Comparison of ENCODE assay signal across 8 cellular contexts in the genomic region with DNA sequence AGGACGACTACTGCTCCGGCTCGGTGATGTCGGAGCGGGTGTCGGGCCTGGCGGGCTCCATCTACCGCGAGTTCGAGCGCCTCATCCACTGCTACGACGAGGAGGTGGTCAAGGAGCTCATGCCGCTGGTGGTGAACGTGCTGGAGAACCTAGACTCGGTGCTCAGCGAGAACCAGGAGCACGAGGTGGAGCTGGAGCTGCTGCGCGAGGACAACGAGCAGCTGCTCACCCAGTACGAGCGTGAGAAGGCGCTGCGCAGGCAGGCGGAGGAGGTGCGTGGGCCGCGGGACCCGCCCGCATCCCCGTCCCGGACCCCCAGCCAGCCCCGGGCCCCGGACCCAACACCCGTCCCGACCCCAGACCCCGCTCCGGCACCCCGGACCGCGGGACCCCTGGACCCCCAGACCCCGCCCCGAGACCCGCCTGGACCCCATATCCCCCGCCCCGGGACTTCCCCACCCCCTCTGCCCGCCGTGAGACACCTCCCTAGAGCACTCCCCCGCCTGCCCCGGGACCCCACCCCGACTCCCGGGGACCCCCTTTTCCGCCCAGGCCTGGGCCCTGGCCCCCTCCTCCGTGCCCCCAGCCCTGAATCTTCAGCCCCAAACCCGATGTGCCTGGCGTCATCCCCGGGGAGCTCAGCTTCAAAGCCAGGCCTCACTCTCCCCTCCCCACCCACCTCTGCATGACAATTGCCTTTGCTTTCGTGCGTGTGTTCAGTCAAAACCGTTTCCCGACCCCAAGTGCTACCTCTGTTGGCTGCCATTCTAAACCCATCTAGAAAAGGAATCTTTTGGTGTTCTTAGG. TPM values are rescaled to one million over a fixed set of nuclear protein-coding genes. Genes with fewer than 3 reads are reported as not detected.
DNase-seq lines count a peak whose midpoint lies in the region; ATAC-seq and TF ChIP-seq lines count a peak whose summit lies in the region.

No MANE protein-coding gene starts in this region.

- no peak overlapping the region for H2BK15ac ChIP-seq in mesendoderm (replicated peaks; ENCODE audit: low read depth)

- H2BK5ac ChIP-seq in mesendoderm (ENCODE audit: low read length): peak overlapping the region; percentile 76

- H3K56ac ChIP-seq in mesendoderm (ENCODE audit: low read length): peak overlapping the region; percentile 100

- TF ChIP-seq CTCF in AG10803 (conservative IDR thresholded peaks at IDR 0.05; ENCODE audit: low read length): no peak

- H3K27ac ChIP-seq in duodenal mucosa (ENCODE audit: low read depth, low read length) (no peak overlapping the region), mesendoderm (ENCODE audit: low read depth, low read length) (no peak overlapping the region)

- no peak overlapping the region for H4K8ac ChIP-seq in mesendoderm (ENCODE audit: low read depth, low read length)

- H2AK5ac ChIP-seq in mesendoderm (ENCODE audit: low read length): peak overlapping the region; percentile 40

- peak overlapping the region; percentile 97 for H3K23ac ChIP-seq in mesendoderm (ENCODE audit: low read length)

- H3K27me3 ChIP-seq in duodenal mucosa (ENCODE audit: control insufficient read depth in 1 of 2, insufficient read depth in 2 of 2, low read length in 2 of 2): no peaks in the 10 kb centered on the region
- no peaks in the 10 kb centered on the region for H3K27me3 ChIP-seq in mesendoderm (ENCODE audit: insufficient read depth, low read length, poor library complexity)

- WGBS in mesendoderm (ENCODE audit: extremely low coverage, insufficient coverage, low lambda C conversion rate): no CpG with 5 or more reads among the region's 62 CpGs

- H3K18ac ChIP-seq in mesendoderm (ENCODE audit: low read length): no peak overlapping the region

- no peak for DNase-seq in AG10803 (ENCODE audit: low read depth)
- DNase-seq in activated CD4-positive, alpha-beta T cell treated with anti-CD3 and anti-CD28 coated beads for 4 hours: peak; percentile 53 to 60
- peak; percentile 27 for DNase-seq in mesendoderm
- DNase-seq in stimulated activated naive CD4-positive, alpha-beta T cell (lab: John Stamatoyannopoulos, UW): peak; percentile 15 to 56 (median 44)
- no peak for DNase-seq in NCI-H1694 treated with DMSO at 0.1 percent for 48 hours (lab: John Stamatoyannopoulos, UW)

- ATAC-seq in GM19395 (IDR thresholded peaks at IDR 0.05; ENCODE audit: unreplicated experiment) (peak; percentile 35), HG03521 (IDR thresholded peaks at IDR 0.05; ENCODE audit: unreplicated experiment) (peak; percentile 9)

- no peak overlapping the region for H2BK120ac ChIP-seq in mesendoderm (ENCODE audit: low read depth, low read length)

- peaks cover 21 to 23% of the 10 kb centered on the region in 2 donors for H3K4me1 ChIP-seq in duodenal mucosa (ENCODE audit: control insufficient read depth in 1 of 2, insufficient read depth in 2 of 2, low read length in 2 of 2)
- peaks cover 3% of the 10 kb centered on the region for H3K4me1 ChIP-seq in mesendoderm (ENCODE audit: control insufficient read depth, low read depth, low read length)

- H3K9me3 ChIP-seq in duodenal mucosa (ENCODE audit: control insufficient read depth in 1 of 2, low read length in 2 of 2): no peaks in the 10 kb centered on the region

- H3K9ac ChIP-seq in duodenal mucosa (ENCODE audit: low read depth in 1 of 2, low read length in 2 of 2) (peak overlapping the region; percentile 92 to 97), mesendoderm (ENCODE audit: low read length) (peak overlapping the region; percentile 100)

- H3K36me3 ChIP-seq in duodenal mucosa (ENCODE audit: control insufficient read depth in 1 of 2, insufficient read depth in 2 of 2, low read length in 2 of 2) (peaks cover 0 to 11% of the 10 kb centered on the region in 2 donors), mesendoderm (ENCODE audit: control insufficient read depth, insufficient read depth, low read length) (peaks cover 2% of the 10 kb centered on the region)

- peaks cover 20% of the 10 kb centered on the region for H3K79me2 ChIP-seq in mesendoderm (ENCODE audit: control insufficient read depth, insufficient read depth, low read length)

- peak overlapping the region; percentile 97 for H3K4me3 ChIP-seq in AG10803 (ENCODE audit: low read length)
- H3K4me3 ChIP-seq in duodenal mucosa (ENCODE audit: low read depth in 1 of 2, low read length in 2 of 2): peak overlapping the region; percentile 93 to 99
- H3K4me3 ChIP-seq in mesendoderm (ENCODE audit: low read length): peak overlapping the region; percentile 99

- H3K4ac ChIP-seq in mesendoderm (ENCODE audit: low read depth, low read length): no peak overlapping the region

- no peak overlapping the region for H4K5ac ChIP-seq in mesendoderm (ENCODE audit: low read length)

- H3K4me2 ChIP-seq in mesendoderm (ENCODE audit: low read length): peak overlapping the region; percentile 92

- H3K79me1 ChIP-seq in mesendoderm (ENCODE audit: low read length): peaks cover 18% of the 10 kb centered on the region

RNA-seq across cellular contexts. Expression of gene MAPK8IP3, which starts 0.6 kb away (rescaled TPM):
- 16.1 TPM for polyA plus RNA-seq in mesendoderm (2013, experiment 1 of 2)
- 14.7 TPM for polyA plus RNA-seq in mesendoderm (2013, experiment 2 of 2)

RNA-seq across cellular contexts. Expression of gene JPT2, which starts 28.5 kb away (rescaled TPM):
- 167 TPM for polyA plus RNA-seq in mesendoderm (2013, experiment 1 of 2)
- 168 TPM for polyA plus RNA-seq in mesendoderm (2013, experiment 2 of 2)

Comparison
In these comparisons a context has a peak if more than half of its experiments do, and no peak if none do; other contexts are left out.
1. DNase-seq: peak in activated CD4-positive, alpha-beta T cell treated with anti-CD3 and anti-CD28 coated beads for 4 hours (2 of 2), mesendoderm (single experiment) and stimulated activated naive CD4-positive, alpha-beta T cell (6 of 6); none in AG10803 (single experiment) and NCI-H1694 treated with DMSO at 0.1 percent for 48 hours (single experiment).
2. Peak in every context shown above with its lines, with median percentiles within 50 percentile points of each other: H3K4me3 ChIP-seq.